In the genomic region with DNA sequence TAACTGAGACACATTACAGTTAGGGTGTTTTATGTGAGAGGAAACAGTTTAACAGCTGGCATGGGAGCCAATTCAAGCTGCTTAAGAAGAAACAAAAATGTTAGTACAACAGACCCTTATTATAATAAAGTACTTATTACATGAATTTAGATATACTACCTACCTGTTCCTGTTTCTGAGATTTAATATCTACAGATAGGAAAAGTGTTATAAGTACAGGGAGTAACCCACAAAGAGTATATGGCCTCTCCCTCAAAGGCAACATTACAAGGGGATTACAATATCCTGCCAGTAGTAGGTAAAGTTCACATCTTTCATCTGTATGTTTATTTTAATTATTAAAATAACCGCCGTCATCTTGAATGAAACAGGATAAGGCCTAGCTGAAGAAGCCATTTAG, we compare ENCODE assay signal across 30 cellular contexts.
DNase-seq lines count a peak whose midpoint lies in the region; ATAC-seq lines count a peak whose summit lies in the region.
"Had no signal": no experiment of that assay in that cellular context is flagged by ENCODE, and none has a peak within 500 bp of the region (broad histone marks: within the 10 kb centered on the region; RNA-seq: fewer than 3 reads in every experiment).

No MANE protein-coding gene starts in this region.

- H3K27ac ChIP-seq in subcutaneous abdominal adipose tissue (ENCODE audit: low read depth, low read length): peak overlapping the region; percentile 82
- H3K27ac ChIP-seq: 22Rv1, left ventricle myocardium inferior, ovary had no signal

- H3K36me3 ChIP-seq in adipocyte (ENCODE audit: control insufficient read depth, insufficient read depth, low read length, severe bottlenecking) (no peaks in the 10 kb centered on the region), mucosa of stomach (ENCODE audit: control insufficient read depth, insufficient read depth, low read length) (no peaks in the 10 kb centered on the region), subcutaneous abdominal adipose tissue (ENCODE audit: control insufficient read depth in 5 of 5, insufficient read depth in 5 of 5, low read length in 5 of 5) (no peaks in the 10 kb centered on the region)
- H3K36me3 ChIP-seq: esophagus squamous epithelium, left ventricle myocardium inferior, ovary, right atrium auricular region had no signal

- H3K27me3 ChIP-seq in adipocyte (replicated peaks; ENCODE audit: control insufficient read depth, insufficient read depth, low read length): no peaks in the 10 kb centered on the region
- no peaks in the 10 kb centered on the region for H3K27me3 ChIP-seq in mucosa of stomach (ENCODE audit: control insufficient read depth, insufficient read depth, low read length)
- no peaks in the 10 kb centered on the region for H3K27me3 ChIP-seq in subcutaneous abdominal adipose tissue (ENCODE audit: control insufficient read depth in 5 of 5, insufficient read depth in 4 of 5, low read length in 5 of 5)
- H3K27me3 ChIP-seq: esophagus squamous epithelium, ovary, right atrium auricular region had no signal

- DNase-seq in DMS 273 (lab: John Stamatoyannopoulos, UW; ENCODE audit: unreplicated experiment) (peak; percentile 36), DMS 273 treated with DMSO at 0.1 percent for 48 hours (lab: John Stamatoyannopoulos, UW) (no peak), adipocyte (ENCODE audit: low read depth) (no peak), NCI-H1436 treated with DMSO at 0.1 percent for 48 hours (lab: John Stamatoyannopoulos, UW) (no peak)
- no peak for DNase-seq in stimulated activated CD4-positive, alpha-beta T cell treated with anti-CD3 and anti-CD28 coated beads, Interleukin-2, amount 100 ng/mL, for 24 hours
- DNase-seq: activated CD4-positive, alpha-beta T cell treated with anti-CD3 and anti-CD28 coated beads for 36 hours; activated effector memory CD4-positive, alpha-beta T cell treated with anti-CD3 and anti-CD28 coated beads, Interleukin-2, amount 50 U/mL, for 16 hours; activated naive CD8-positive, alpha-beta T cell treated with anti-CD3 and anti-CD28 coated beads for 36 hours; dermis blood vessel endothelial cell; EL; esophagus squamous epithelium; GOT3; hypothalamus; immature natural killer cell; left ventricle myocardium inferior; mesendoderm; naive thymus-derived CD4-positive, alpha-beta T cell; NCI-H1092 treated with DMSO at 0.1 percent for 48 hours; NCI-H2029; NCI-H345; NCI-H774; ovary; stimulated activated naive CD4-positive, alpha-beta T cell; T-helper 17 cell had no signal

- no peaks in the 10 kb centered on the region for H3K9me3 ChIP-seq in adipocyte (ENCODE audit: control insufficient read depth, low read length)
- H3K9me3 ChIP-seq in mucosa of stomach (ENCODE audit: control insufficient read depth, low read length): no peaks in the 10 kb centered on the region
- no peaks in the 10 kb centered on the region for H3K9me3 ChIP-seq in subcutaneous abdominal adipose tissue (ENCODE audit: control insufficient read depth in 5 of 5, low read length in 5 of 5)
- H3K9me3 ChIP-seq: esophagus squamous epithelium, left ventricle myocardium inferior, ovary, right atrium auricular region had no signal

- H3K4me3 ChIP-seq in adipocyte (ENCODE audit: low read length): no peak overlapping the region
- peak overlapping the region; percentile 45 for H3K4me3 ChIP-seq in mucosa of stomach (ENCODE audit: low read length)
- no peak overlapping the region for H3K4me3 ChIP-seq in subcutaneous abdominal adipose tissue (ENCODE audit: low read depth in 1 of 5, low read length in 5 of 5)
- H3K4me3 ChIP-seq: left ventricle myocardium inferior, ovary, right atrium auricular region had no signal

- ATAC-seq in GM21390 (IDR thresholded peaks at IDR 0.05; ENCODE audit: unreplicated experiment): no peak
- ATAC-seq: activated CD4-positive, alpha-beta T cell treated with anti-CD3 and anti-CD28 coated beads for 36 hours; naive thymus-derived CD4-positive, alpha-beta T cell; SK-N-SH treated with all-trans-retinoic acid at 6 μM for 48 hours; T-helper 17 cell had no signal

- H3K4me1 ChIP-seq in adipocyte (ENCODE audit: control insufficient read depth, insufficient read depth, low read length): peaks cover 43% of the 10 kb centered on the region
- H3K4me1 ChIP-seq in mucosa of stomach (ENCODE audit: control insufficient read depth, insufficient read depth, low read length): peaks cover 15% of the 10 kb centered on the region
- H3K4me1 ChIP-seq in subcutaneous abdominal adipose tissue (ENCODE audit: control insufficient read depth in 5 of 5, insufficient read depth in 5 of 5, low read length in 5 of 5): peaks cover 0 to 35% (median 28%) of the 10 kb centered on the region in 5 donors

- H3K9ac ChIP-seq in adipocyte (ENCODE audit: low read length) (peak overlapping the region; percentile 27), mucosa of stomach (ENCODE audit: low read length) (peak overlapping the region; percentile 85), subcutaneous abdominal adipose tissue (ENCODE audit: low read length in 5 of 5) (no peak overlapping the region)

Comparison
In these comparisons a context has a peak if more than half of its experiments do, and no peak if none do; other contexts are left out.
1. H3K9ac ChIP-seq: peak in adipocyte (single experiment) and mucosa of stomach (single experiment); none in subcutaneous abdominal adipose tissue (0 of 5).